Comparison of ENCODE assay signal across 27 cellular contexts in the genomic region with DNA sequence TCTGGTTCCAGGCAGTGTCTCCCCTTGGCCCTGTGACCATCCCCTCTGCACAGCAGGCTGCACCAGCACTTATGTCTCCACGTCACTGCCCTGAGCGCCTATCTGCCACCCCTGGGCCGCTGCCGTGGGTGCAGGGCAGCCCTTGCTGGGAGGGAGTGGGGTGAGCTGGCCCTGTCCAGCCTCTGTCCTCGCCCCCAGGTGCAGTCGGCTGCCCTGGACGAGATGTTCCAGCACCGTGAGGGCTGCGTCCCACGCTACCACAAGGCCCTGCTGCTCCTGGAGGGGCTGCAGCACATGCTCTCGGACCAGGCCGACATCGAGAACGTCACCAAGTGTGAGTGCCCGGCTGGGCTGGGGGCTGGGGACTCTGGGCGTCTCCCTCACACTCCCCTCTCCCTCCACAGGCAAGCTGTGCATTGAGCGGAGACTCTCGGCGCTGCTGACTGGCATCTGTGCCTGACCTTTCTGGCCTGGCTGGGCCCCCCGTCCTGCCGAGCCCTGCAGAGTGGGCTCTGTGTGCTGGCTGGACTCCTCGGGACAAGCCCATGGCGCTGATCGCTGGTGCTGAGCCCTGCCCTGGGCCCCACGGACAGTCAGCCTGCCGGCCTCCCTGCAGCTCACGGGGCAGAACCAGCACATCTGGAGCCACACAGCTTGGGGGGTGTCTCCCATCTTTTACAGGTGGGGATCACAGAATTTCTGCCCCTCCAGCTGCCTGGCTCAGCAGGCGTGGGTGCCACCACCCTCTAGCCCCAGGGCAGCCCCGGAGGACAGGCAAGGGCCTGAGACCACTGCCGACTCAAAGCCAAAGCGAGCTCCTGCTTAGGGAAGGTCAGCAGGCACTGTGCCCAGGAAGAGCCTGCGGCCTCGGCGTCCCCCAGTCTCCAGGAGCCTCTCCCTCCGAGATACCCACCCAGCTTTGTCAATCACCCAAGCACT. TPM values are rescaled to one million over a fixed set of nuclear protein-coding genes. Genes with fewer than 3 reads are reported as not detected.
DNase-seq lines count a peak whose midpoint lies in the region; ATAC-seq and TF ChIP-seq lines count a peak whose summit lies in the region.
"Had no signal": no experiment of that assay in that cellular context is flagged by ENCODE, and none has a peak within 500 bp of the region (broad histone marks: within the 10 kb centered on the region; RNA-seq: fewer than 3 reads in every experiment).

No MANE protein-coding gene starts in this region.

- no peak for DNase-seq in CD4-positive, alpha-beta T cell
- DNase-seq in WTC11 (ENCODE audit: low spot score): no peak
- DNase-seq in left ventricle myocardium superior: peak; percentile 63
- peak; percentile 83 for DNase-seq in osteoblast (ENCODE audit: insufficient read length, low spot score, missing footprints)
- no peak for DNase-seq in Karpas-422
- no peak for DNase-seq in T-helper 2 cell treated with Interferon-gamma antibody and Interleukin-4, amounts not matched to agents 5 μg/mL and 100 μg/mL, for 36 hours (ENCODE audit: low spot score)
- no peak for DNase-seq in mesenchymal stem cell
- no peak for DNase-seq in posterior vena cava (ENCODE audit: low spot score)
- DNase-seq: ACHN; activated CD4-positive, alpha-beta T cell treated with anti-CD3 and anti-CD28 coated beads for 36 hours; activated CD8-positive, alpha-beta T cell treated with anti-CD3 and anti-CD28 coated beads, Interleukin-2, amount 10 ng/mL, durations not matched to agents 7 days and 5 days; activated T-cell treated with anti-CD3 and anti-CD28 coated beads for 4 hours; aorta; cortex of kidney; effector memory CD8-positive, alpha-beta T cell; mucosa of descending colon; natural killer cell; NCI-H146; SHP77 treated with DMSO at 0.1 percent for 48 hours; stimulated activated naive CD4-positive, alpha-beta T cell treated with Interleukin-2 at 50 U/mL for 16 hours had no signal

- no peaks in the 10 kb centered on the region for H3K27me3 Mint-ChIP-seq in CD4-positive, alpha-beta T cell
- no peaks in the 10 kb centered on the region for H3K27me3 Mint-ChIP-seq in WTC11 (ENCODE audit: low read depth)
- no peaks in the 10 kb centered on the region for H3K27me3 Mint-ChIP-seq in T-helper 2 cell treated with Interferon-gamma antibody and Interleukin-4, amounts not matched to agents 5 μg/mL and 100 μg/mL, for 36 hours (ENCODE audit: low read depth)
- H3K27me3 Mint-ChIP-seq: activated CD4-positive, alpha-beta T cell treated with anti-CD3 and anti-CD28 coated beads for 36 hours; activated naive CD8-positive, alpha-beta T cell; B cell; effector memory CD8-positive, alpha-beta T cell had no signal

- no peaks in the 10 kb centered on the region for H3K9me3 Mint-ChIP-seq in CD4-positive, alpha-beta T cell
- H3K9me3 Mint-ChIP-seq in WTC11: no peaks in the 10 kb centered on the region
- H3K9me3 Mint-ChIP-seq in T-helper 2 cell treated with Interferon-gamma antibody and Interleukin-4, amounts not matched to agents 5 μg/mL and 100 μg/mL, for 36 hours: no peaks in the 10 kb centered on the region
- H3K9me3 Mint-ChIP-seq: effector memory CD8-positive, alpha-beta T cell; natural killer cell had no signal

- H2BK15ac ChIP-seq in mesenchymal stem cell (ENCODE audit: low read depth, poor library complexity, severe bottlenecking): no peak overlapping the region

- CTCF ChIA-PET in CD4-positive, alpha-beta T cell (lab: Charles Lee): interaction anchor here (0.7 kb wide), 1 partner anchor 18 kb away, joined by 3 read pairs; no protein-coding TSS in a partner anchor
- CTCF ChIA-PET in WTC11 (lab: Charles Lee): no interaction called here

- H3K4me3 ChIP-seq in osteoblast (ENCODE audit: insufficient read depth, low read length) (no peak overlapping the region), Karpas-422 (ENCODE audit: low read length) (no peak overlapping the region), mesenchymal stem cell (ENCODE audit: insufficient read depth in 1 of 2, low read depth in 1 of 2, low read length in 2 of 2) (no peak overlapping the region)
- H3K4me3 ChIP-seq: GM12878, mucosa of descending colon, ovary, smooth muscle cell, testis, vagina had no signal

- H3K9ac ChIP-seq in Karpas-422 (ENCODE audit: low read length) (no peak overlapping the region), mesenchymal stem cell (ENCODE audit: low read length) (no peak overlapping the region)

- H4K91ac ChIP-seq in mesenchymal stem cell (ENCODE audit: low read length): no peak overlapping the region

- peaks cover 7% of the 10 kb centered on the region for H3K4me1 Mint-ChIP-seq in CD4-positive, alpha-beta T cell (ENCODE audit: low read depth)
- no peaks in the 10 kb centered on the region for H3K4me1 Mint-ChIP-seq in WTC11
- H3K4me1 Mint-ChIP-seq in T-helper 2 cell treated with Interferon-gamma antibody and Interleukin-4, amounts not matched to agents 5 μg/mL and 100 μg/mL, for 36 hours (ENCODE audit: low read depth): peaks cover 6% of the 10 kb centered on the region
- H3K4me1 Mint-ChIP-seq: natural killer cell had no signal

- H3K23ac ChIP-seq in mesenchymal stem cell (ENCODE audit: low read length in 2 of 2): no peak overlapping the region

- no peaks in the 10 kb centered on the region for H3K4me1 ChIP-seq in osteoblast (ENCODE audit: insufficient read depth, low read length)
- H3K4me1 ChIP-seq in Karpas-422 (ENCODE audit: low read length): peaks cover 27% of the 10 kb centered on the region
- peaks cover 2% of the 10 kb centered on the region for H3K4me1 ChIP-seq in mesenchymal stem cell (ENCODE audit: control insufficient read depth, insufficient read depth, low read depth, low read length)
- H3K4me1 ChIP-seq: vagina had no signal

- peak overlapping the region; percentile 23 for H3K4me3 Mint-ChIP-seq in CD4-positive, alpha-beta T cell
- H3K4me3 Mint-ChIP-seq in WTC11: no peak overlapping the region
- H3K4me3 Mint-ChIP-seq in T-helper 2 cell treated with Interferon-gamma antibody and Interleukin-4, amounts not matched to agents 5 μg/mL and 100 μg/mL, for 36 hours: no peak overlapping the region
- H3K4me3 Mint-ChIP-seq: activated CD4-positive, alpha-beta T cell treated with anti-CD3 and anti-CD28 coated beads for 36 hours; activated CD8-positive, alpha-beta T cell treated with anti-CD3 and anti-CD28 coated beads, Interleukin-2, amount 10 ng/mL, durations not matched to agents 7 days and 5 days; activated naive CD8-positive, alpha-beta T cell; B cell; effector memory CD8-positive, alpha-beta T cell; natural killer cell had no signal

- H3K4ac ChIP-seq in mesenchymal stem cell (ENCODE audit: low read depth in 1 of 2, low read length in 2 of 2): no peak overlapping the region

- POLR2A ChIA-PET in CD4-positive, alpha-beta T cell (lab: Charles Lee): interaction anchor here (1.8 kb wide), 1 partner anchor 9 kb away, joined by 4 read pairs; no protein-coding TSS in a partner anchor
- POLR2A ChIA-PET in WTC11 (lab: Charles Lee): no interaction called here

- H2BK120ac ChIP-seq in mesenchymal stem cell (ENCODE audit: low read depth, low read length): no peak overlapping the region

- no peak overlapping the region for H2AK5ac ChIP-seq in mesenchymal stem cell (ENCODE audit: low read length, severe bottlenecking)

- no peak overlapping the region for H3K4me2 ChIP-seq in osteoblast (ENCODE audit: insufficient read depth, low read length)
- no peak overlapping the region for H3K4me2 ChIP-seq in Karpas-422 (ENCODE audit: low read depth, low read length, poor library complexity, severe bottlenecking)
- no peak overlapping the region for H3K4me2 ChIP-seq in mesenchymal stem cell (ENCODE audit: low read length, poor library complexity, severe bottlenecking)
- H3K4me2 ChIP-seq: smooth muscle cell had no signal

- no peak overlapping the region for H3K27ac ChIP-seq in CD4-positive, alpha-beta T cell (ENCODE audit: low read depth, low read length)
- no peak overlapping the region for H3K27ac ChIP-seq in osteoblast (ENCODE audit: low read depth, low read length)
- no peak overlapping the region for H3K27ac ChIP-seq in Karpas-422 (ENCODE audit: low read length)
- H3K27ac ChIP-seq in mesenchymal stem cell (ENCODE audit: low read length, poor library complexity, severe bottlenecking): no peak overlapping the region
- H3K27ac ChIP-seq: ovary, vagina had no signal

- H3K79me2 ChIP-seq in osteoblast (ENCODE audit: insufficient read depth, low read length) (no peaks in the 10 kb centered on the region), Karpas-422 (ENCODE audit: low read length) (no peaks in the 10 kb centered on the region)

- peak overlapping the region in 1 of 2 experiments; percentile 19 for H2BK12ac ChIP-seq in mesenchymal stem cell (ENCODE audit: low read length in 2 of 2)

- no peaks in the 10 kb centered on the region for H3K9me3 ChIP-seq in CD4-positive, alpha-beta T cell (ENCODE audit: control insufficient read depth, low read length)
- H3K9me3 ChIP-seq in osteoblast (ENCODE audit: low read depth, low read length) (no peaks in the 10 kb centered on the region), Karpas-422 (ENCODE audit: low read length) (no peaks in the 10 kb centered on the region), mesenchymal stem cell (ENCODE audit: control insufficient read depth, low read length) (no peaks in the 10 kb centered on the region)
- H3K9me3 ChIP-seq: mucosa of descending colon, ovary, testis, vagina had no signal

- H3K79me1 ChIP-seq in mesenchymal stem cell (replicated peaks; ENCODE audit: low read length, poor library complexity, severe bottlenecking): peaks cover 2% of the 10 kb centered on the region

- no peak overlapping the region for H2AFZ ChIP-seq in osteoblast (ENCODE audit: low read length)
- H2AFZ ChIP-seq in Karpas-422 (ENCODE audit: low read length): no peak overlapping the region
- no peak overlapping the region for H2AFZ ChIP-seq in mesenchymal stem cell (ENCODE audit: low read depth, low read length)

- H3K27me3 ChIP-seq in CD4-positive, alpha-beta T cell (ENCODE audit: control insufficient read depth, insufficient read depth, low read length): no peaks in the 10 kb centered on the region
- no peaks in the 10 kb centered on the region for H3K27me3 ChIP-seq in osteoblast (ENCODE audit: insufficient read depth, low read length)
- no peaks in the 10 kb centered on the region for H3K27me3 ChIP-seq in Karpas-422 (ENCODE audit: low read length)
- no peaks in the 10 kb centered on the region for H3K27me3 ChIP-seq in mesenchymal stem cell (ENCODE audit: control insufficient read depth in 1 of 2, insufficient read depth in 1 of 2, low read length in 2 of 2)
- H3K27me3 ChIP-seq: ovary, testis, vagina had no signal

- H3K36me3 Mint-ChIP-seq in CD4-positive, alpha-beta T cell (ENCODE audit: low read depth): peaks cover 8% of the 10 kb centered on the region
- 0 out of 2 replicates have a peak, but pooled peaks cover 5% of the 10 kb centered on the region for H3K36me3 Mint-ChIP-seq in WTC11
- H3K36me3 Mint-ChIP-seq in T-helper 2 cell treated with Interferon-gamma antibody and Interleukin-4, amounts not matched to agents 5 μg/mL and 100 μg/mL, for 36 hours (ENCODE audit: low read depth): no peaks in the 10 kb centered on the region
- H3K36me3 Mint-ChIP-seq: activated naive CD8-positive, alpha-beta T cell; natural killer cell had no signal

- no peak for ATAC-seq in CD4-positive, alpha-beta T cell (ENCODE audit: poor library complexity)
- ATAC-seq in WTC11: no peak
- peak; percentile 52 for ATAC-seq in left ventricle myocardium superior
- ATAC-seq: activated CD4-positive, alpha-beta T cell treated with anti-CD3 and anti-CD28 coated beads for 36 hours; activated CD8-positive, alpha-beta T cell treated with anti-CD3 and anti-CD28 coated beads, Interleukin-2, amount 10 ng/mL, durations not matched to agents 7 days and 5 days; effector memory CD8-positive, alpha-beta T cell; GM12878 had no signal

- no peaks in the 10 kb centered on the region for H4K20me1 ChIP-seq in osteoblast (ENCODE audit: insufficient read depth, low read length)
- H4K20me1 ChIP-seq in Karpas-422 (ENCODE audit: insufficient read depth, low read depth, low read length): peaks cover 50% of the 10 kb centered on the region; the same call in 1 of the 2 replicates

- peak overlapping the region in 1 of 2 experiments; percentile 68 for H3K14ac ChIP-seq in mesenchymal stem cell (ENCODE audit: low read length in 2 of 2)

- no peak for TF ChIP-seq CTCF in CD4-positive, alpha-beta T cell (IDR thresholded peaks at IDR 0.05)
- no peak for TF ChIP-seq CTCF in WTC11 (IDR thresholded peaks at IDR 0.05)
- TF ChIP-seq CTCF in osteoblast (IDR thresholded peaks at IDR 0.05; ENCODE audit: extremely low read depth, low read depth, low read length): no peak

- H3K27ac Mint-ChIP-seq in CD4-positive, alpha-beta T cell: no peak overlapping the region
- H3K27ac Mint-ChIP-seq in WTC11: no peak overlapping the region
- no peak overlapping the region for H3K27ac Mint-ChIP-seq in T-helper 2 cell treated with Interferon-gamma antibody and Interleukin-4, amounts not matched to agents 5 μg/mL and 100 μg/mL, for 36 hours
- H3K27ac Mint-ChIP-seq: activated CD4-positive, alpha-beta T cell treated with anti-CD3 and anti-CD28 coated beads for 36 hours; activated CD8-positive, alpha-beta T cell treated with anti-CD3 and anti-CD28 coated beads, Interleukin-2, amount 10 ng/mL, durations not matched to agents 7 days and 5 days; activated naive CD8-positive, alpha-beta T cell; B cell; natural killer cell had no signal

- H3K18ac ChIP-seq in mesenchymal stem cell (ENCODE audit: low read depth in 1 of 2, low read length in 2 of 2): no peak overlapping the region

- intact Hi-C loops in CD4-positive, alpha-beta T cell (cut with DNase I, micrococcal nuclease): no loop called here
- intact Hi-C loops in left ventricle myocardium superior (cut with micrococcal nuclease) (no loop called here), posterior vena cava (cut with DNase I) (no loop called here)

- H4K8ac ChIP-seq in mesenchymal stem cell (ENCODE audit: low read length): no peak overlapping the region

- 97% methylated on average over 35 of the region's 35 CpGs for WGBS in mesenchymal stem cell

- H3K36me3 ChIP-seq in osteoblast (ENCODE audit: insufficient read depth, low read length) (peaks cover 13% of the 10 kb centered on the region), Karpas-422 (ENCODE audit: insufficient read depth, low read length) (no peaks in the 10 kb centered on the region), mesenchymal stem cell (ENCODE audit: control insufficient read depth in 1 of 2, insufficient read depth in 2 of 2, low read depth in 1 of 2, low read length in 2 of 2) (peaks cover 44 to 72% of the 10 kb centered on the region in 2 experiments)
- H3K36me3 ChIP-seq: ovary had no signal

- H3K9me2 ChIP-seq in Karpas-422 (replicated peaks; ENCODE audit: insufficient read depth, low read length): no peaks in the 10 kb centered on the region

- no peak overlapping the region for H2BK5ac ChIP-seq in mesenchymal stem cell (ENCODE audit: low read depth, low read length, poor library complexity, severe bottlenecking)

RNA-seq across cellular contexts. Expression of gene PUS1, which starts 7.9 kb away (rescaled TPM):
- 10 to 100 TPM; 17.7 to 18.2 TPM for total RNA-seq in CD4-positive, alpha-beta T cell
- total RNA-seq in WTC11 (2021) (76.2 to 97.4 TPM (median 85.2 TPM) in 3 replicates), left ventricle myocardium superior (5.6 TPM), osteoblast (6.5 and 7.6 TPM in 2 replicates), posterior vena cava (10 to 100 TPM; 12.5 to 16.1 TPM)
- 11.9 and 32.3 TPM in 2 replicates for total RNA-seq in Karpas-422 (2014; rRNA removed; shearing (Covaris generic); ENCODE audit: low replicate concordance)
- polyA plus RNA-seq in mesenchymal stem cell (2013, experiment 1 of 2): 10.5 TPM
- 10.3 TPM for polyA plus RNA-seq in mesenchymal stem cell (2013, experiment 2 of 2)

RNA-seq across cellular contexts. Expression of gene ULK1, which starts 26.7 kb away (rescaled TPM):
- total RNA-seq in CD4-positive, alpha-beta T cell: 10 to 100 TPM; 85.0 to 91.6 TPM
- 55.5 to 67.8 TPM (median 62.5 TPM) in 3 replicates for total RNA-seq in WTC11 (2021)
- 64.0 TPM for total RNA-seq in left ventricle myocardium superior
- 13.3 and 14.1 TPM in 2 replicates for total RNA-seq in osteoblast
- 2.8 and 6.9 TPM in 2 replicates for total RNA-seq in Karpas-422 (2014; rRNA removed; shearing (Covaris generic); ENCODE audit: low replicate concordance)
- polyA plus RNA-seq in mesenchymal stem cell (2013, experiment 1 of 2): 18.5 TPM
- polyA plus RNA-seq in mesenchymal stem cell (2013, experiment 2 of 2): 17.7 TPM
- total RNA-seq in posterior vena cava: 10 to 100 TPM; 23.0 to 23.8 TPM

RNA-seq across cellular contexts. Expression of gene EP400, which starts 28.6 kb away (rescaled TPM):
- total RNA-seq in CD4-positive, alpha-beta T cell: 10 to 100 TPM; 56.4 to 56.5 TPM
- total RNA-seq in WTC11 (2021) (73.0 to 76.7 TPM (median 75.8 TPM) in 3 replicates), left ventricle myocardium superior (14.8 TPM), osteoblast (14.4 and 14.5 TPM in 2 replicates), posterior vena cava (10 to 100 TPM; 32.6 to 35.2 TPM)
- total RNA-seq in Karpas-422 (2014; rRNA removed; shearing (Covaris generic); ENCODE audit: low replicate concordance): 13.7 and 16.8 TPM in 2 replicates
- 12.8 TPM for polyA plus RNA-seq in mesenchymal stem cell (2013, experiment 1 of 2)
- polyA plus RNA-seq in mesenchymal stem cell (2013, experiment 2 of 2): 11.6 TPM

Comparison
In these comparisons a context has a peak if more than half of its experiments do, and no peak if none do; other contexts are left out.
1. DNase-seq: peak in left ventricle myocardium superior (single experiment) and osteoblast (single experiment); none in CD4-positive, alpha-beta T cell (0 of 10), WTC11 (single experiment), Karpas-422 (single experiment), T-helper 2 cell treated with Interferon-gamma antibody and Interleukin-4, amounts not matched to agents 5 μg/mL and 100 μg/mL, for 36 hours (single experiment), mesenchymal stem cell (single experiment) and posterior vena cava (single experiment).